In the genomic region with DNA sequence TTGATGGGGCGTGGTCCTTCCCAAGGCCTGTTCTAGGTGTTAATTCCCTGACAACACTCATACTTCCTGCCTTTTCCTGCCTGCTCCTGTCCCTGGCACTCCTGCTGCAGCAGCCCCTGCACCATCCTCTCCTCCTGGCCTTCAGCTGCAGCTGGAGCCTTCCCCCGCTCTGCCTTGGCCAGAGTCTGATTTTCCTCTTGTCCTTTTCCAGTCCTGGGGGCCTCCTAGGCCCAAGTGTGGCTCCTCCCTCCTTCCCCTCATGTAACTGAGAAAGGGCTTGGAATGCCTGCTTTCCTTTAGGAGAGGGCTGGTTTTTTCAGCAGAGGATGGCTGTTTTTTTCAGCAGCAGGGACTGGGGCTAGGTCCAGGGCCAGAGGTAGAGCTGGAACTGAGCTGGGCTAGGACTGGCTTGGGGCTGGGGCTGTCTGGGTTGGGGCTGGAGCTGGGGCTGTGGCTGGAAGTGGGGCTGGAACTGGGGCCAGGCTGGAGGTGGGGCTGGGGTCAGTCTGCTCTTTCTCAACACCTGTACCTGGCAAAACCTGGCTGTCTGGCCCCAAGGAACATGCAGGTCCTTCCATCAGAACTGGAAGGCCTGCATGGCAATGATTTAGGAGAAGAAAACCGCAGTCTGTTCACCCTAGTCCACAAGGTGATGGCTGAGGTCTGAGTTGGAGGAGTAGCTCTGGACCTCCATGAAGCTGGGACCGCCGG, we compare ENCODE assay signal across 1 cellular context.
TF ChIP-seq lines count a peak whose summit lies in the region.

No MANE protein-coding gene starts in this region.

TF ChIP-seq in GM12891, 5 proteins besides CTCF, POLR2A, EP300 and RAD21:
- TF ChIP-seq TAF1 (IDR thresholded peaks at IDR 0.05; ENCODE audit: low read depth, low read length) (no peak), POLR2AphosphoS5 (IDR thresholded peaks at IDR 0.05; ENCODE audit: low read depth, low read length) (no peak), SPI1 (IDR thresholded peaks at IDR 0.05; ENCODE audit: low read depth, low read length) (no peak), PAX5 (IDR thresholded peaks at IDR 0.05; ENCODE audit: insufficient read depth, low read length, severe bottlenecking) (no peak), POU2F2 (IDR thresholded peaks at IDR 0.05; ENCODE audit: low read depth, low read length) (no peak)
